ENCODE assay signal across 1 cellular context in the genomic region with DNA sequence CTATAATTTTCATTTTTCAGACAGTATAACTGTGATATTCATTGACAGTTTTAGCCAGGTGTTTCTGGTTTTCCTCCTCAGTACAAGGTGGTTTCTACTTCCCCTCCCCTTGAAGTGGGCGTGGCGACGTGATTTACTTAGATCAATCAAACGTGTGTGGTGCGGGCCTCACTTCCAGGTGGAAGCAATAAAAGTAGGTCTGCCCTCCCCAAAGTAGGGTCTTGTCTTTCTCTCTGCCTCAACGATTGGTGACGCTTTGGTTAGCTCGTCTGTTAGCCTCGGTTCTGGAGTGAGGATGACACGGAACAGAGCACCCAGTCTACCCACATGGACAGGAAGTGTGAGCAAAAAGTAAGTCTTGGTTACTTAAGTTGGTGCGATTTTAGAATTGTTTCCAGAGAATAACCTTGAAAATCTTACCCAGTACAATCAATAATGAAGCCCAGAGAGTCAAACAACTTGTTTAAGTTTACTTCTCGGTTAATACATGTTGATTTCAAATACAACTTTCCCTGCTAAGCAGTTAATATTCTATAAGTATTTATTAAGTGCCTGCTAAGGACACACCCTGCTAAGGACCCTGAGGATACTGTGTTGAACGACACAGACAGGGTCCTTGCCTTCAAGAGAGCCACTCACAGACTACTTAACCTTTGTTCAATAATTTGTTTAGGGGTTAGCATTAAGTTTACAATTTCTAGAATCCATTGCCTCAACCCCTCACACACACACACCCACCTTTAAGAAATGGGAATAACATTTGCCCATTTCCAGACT.
TF ChIP-seq lines count a peak whose summit lies in the region.

No MANE protein-coding gene starts in this region.

TF ChIP-seq in K562, 482 proteins besides CTCF, POLR2A, EP300 and RAD21 (continued from another document):
- TF ChIP-seq, protein P1, sequence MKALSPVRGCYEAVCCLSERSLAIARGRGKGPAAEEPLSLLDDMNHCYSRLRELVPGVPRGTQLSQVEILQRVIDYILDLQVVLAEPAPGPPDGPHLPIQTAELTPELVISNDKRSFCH (CRISPR knock-in tag; IDR thresholded peaks at IDR 0.05) = no peak
- TF ChIP-seq, protein P1 (tag; IDR thresholded peaks at IDR 0.05) = no peak
- TF ChIP-seq, protein P2, sequence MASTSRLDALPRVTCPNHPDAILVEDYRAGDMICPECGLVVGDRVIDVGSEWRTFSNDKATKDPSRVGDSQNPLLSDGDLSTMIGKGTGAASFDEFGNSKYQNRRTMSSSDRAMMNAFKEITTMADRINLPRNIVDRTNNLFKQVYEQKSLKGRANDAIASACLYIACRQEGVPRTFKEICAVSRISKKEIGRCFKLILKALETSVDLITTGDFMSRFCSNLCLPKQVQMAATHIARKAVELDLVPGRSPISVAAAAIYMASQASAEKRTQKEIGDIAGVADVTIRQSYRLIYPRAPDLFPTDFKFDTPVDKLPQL (IDR thresholded peaks at IDR 0.05; ENCODE audit: extremely low read depth, insufficient read length) = no peak
- TF ChIP-seq NFIX (CRISPR knock-in tag; IDR thresholded peaks at IDR 0.05; ENCODE audit: low read depth) (no peak), SIN3A (IDR thresholded peaks at IDR 0.05; ENCODE audit: borderline replicate concordance in 2 of 2, control insufficient read depth in 1 of 2, low read depth in 2 of 2, low read length in 2 of 2) (no peak), FOXJ3 (CRISPR knock-in tag; IDR thresholded peaks at IDR 0.05) (no peak), ZNF644 (tag; IDR thresholded peaks at IDR 0.05; ENCODE audit: low read depth) (no peak), RBM25 (IDR thresholded peaks at IDR 0.05; ENCODE audit: low read depth, low read length, severe bottlenecking) (no peak), WHSC1 (IDR thresholded peaks at IDR 0.05; ENCODE audit: low read length) (no peak)
- TF ChIP-seq, protein P3, sequence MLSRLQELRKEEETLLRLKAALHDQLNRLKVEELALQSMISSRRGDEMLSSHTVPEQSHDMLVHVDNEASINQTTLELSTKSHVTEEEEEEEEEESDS (CRISPR knock-in tag; IDR thresholded peaks at IDR 0.05) = no peak
- TF ChIP-seq, protein P4, sequence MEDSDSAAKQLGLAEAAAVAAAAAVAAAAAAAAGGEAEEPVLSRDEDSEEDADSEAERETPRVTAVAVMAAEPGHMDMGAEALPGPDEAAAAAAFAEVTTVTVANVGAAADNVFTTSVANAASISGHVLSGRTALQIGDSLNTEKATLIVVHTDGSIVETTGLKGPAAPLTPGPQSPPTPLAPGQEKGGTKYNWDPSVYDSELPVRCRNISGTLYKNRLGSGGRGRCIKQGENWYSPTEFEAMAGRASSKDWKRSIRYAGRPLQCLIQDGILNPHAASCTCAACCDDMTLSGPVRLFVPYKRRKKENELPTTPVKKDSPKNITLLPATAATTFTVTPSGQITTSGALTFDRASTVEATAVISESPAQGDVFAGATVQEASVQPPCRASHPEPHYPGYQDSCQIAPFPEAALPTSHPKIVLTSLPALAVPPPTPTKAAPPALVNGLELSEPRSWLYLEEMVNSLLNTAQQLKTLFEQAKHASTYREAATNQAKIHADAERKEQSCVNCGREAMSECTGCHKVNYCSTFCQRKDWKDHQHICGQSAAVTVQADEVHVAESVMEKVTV (CRISPR knock-in tag; IDR thresholded peaks at IDR 0.05) = no peak
